In the genomic region with DNA sequence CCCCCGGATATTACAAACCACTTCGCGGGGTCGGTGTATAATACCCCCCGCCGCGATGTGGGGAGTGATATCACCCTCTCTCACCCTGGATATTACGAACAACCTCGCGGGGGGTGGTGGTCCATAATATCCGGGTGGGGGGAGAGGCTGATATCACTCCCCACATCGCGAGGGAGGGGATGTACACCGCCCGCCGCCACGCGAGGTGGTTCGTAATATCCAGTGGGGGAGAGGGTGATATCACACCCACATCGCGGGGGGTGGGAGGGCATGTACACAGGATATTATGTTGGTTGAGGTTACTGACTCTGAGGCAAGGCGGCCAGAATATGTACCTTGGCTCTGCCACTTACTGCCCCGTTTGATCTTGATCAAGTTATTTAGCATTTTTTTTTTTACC, we compare ENCODE assay signal across 22 cellular contexts.
"Had no signal": no experiment of that assay in that cellular context is flagged by ENCODE, and none has a peak within 500 bp of the region (broad histone marks: within the 10 kb centered on the region; RNA-seq: fewer than 3 reads in every experiment).

No MANE protein-coding gene starts in this region.

- H3K4me1 ChIP-seq: adrenal gland, Peyer's patch had no signal

- H3K9me3 Mint-ChIP-seq: activated naive CD8-positive, alpha-beta T cell treated with anti-CD3 and anti-CD28 coated beads, Interleukin-2, amount 10 ng/mL, durations not matched to agents 7 days and 5 days; T-helper 1 cell treated with Interleukin-12 subunit alpha and Interleukin-12 subunit beta and Interleukin-4 antibody, amounts not matched to agents 30 μg/mL and 1 μg/mL, for 36 hours; WTC11 had no signal

- H3K27me3 ChIP-seq: adrenal gland, Peyer's patch had no signal

- H3K9me3 ChIP-seq: adrenal gland, Peyer's patch had no signal

- H3K36me3 Mint-ChIP-seq: activated naive CD8-positive, alpha-beta T cell treated with anti-CD3 and anti-CD28 coated beads, Interleukin-2, amount 10 ng/mL, durations not matched to agents 7 days and 5 days; WTC11 had no signal

- H3K27ac Mint-ChIP-seq: activated CD8-positive, alpha-beta T cell treated with anti-CD3 and anti-CD28 coated beads, Interleukin-2, amount 10 ng/mL, durations not matched to agents 7 days and 5 days; activated naive CD8-positive, alpha-beta T cell treated with anti-CD3 and anti-CD28 coated beads, Interleukin-2, amount 10 ng/mL, durations not matched to agents 7 days and 5 days; T-helper 1 cell treated with Interleukin-12 subunit alpha and Interleukin-12 subunit beta and Interleukin-4 antibody, amounts not matched to agents 30 μg/mL and 1 μg/mL, for 36 hours had no signal

- H3K36me3 ChIP-seq: adrenal gland, Peyer's patch had no signal

- DNase-seq: activated CD4-positive, alpha-beta T cell treated with anti-CD3 and anti-CD28 coated beads for 48 hours; activated CD4-positive, alpha-beta T cell treated with anti-CD3 and anti-CD28 coated beads, Interleukin-2, amount 50 U/mL, for 4 hours; activated CD4-positive, CD25-positive, alpha-beta regulatory T cell treated with anti-CD3 and anti-CD28 coated beads, Interleukin-2, amount 50 U/mL, for 72 hours; activated CD8-positive, alpha-beta memory T cell treated with anti-CD3 and anti-CD28 coated beads, Interleukin-2, amount 50 U/mL, for 48 hours; activated CD8-positive, alpha-beta T cell treated with anti-CD3 and anti-CD28 coated beads, Interleukin-2, amount 10 ng/mL, durations not matched to agents 7 days and 5 days; activated naive CD4-positive, alpha-beta T cell treated with anti-CD3 and anti-CD28 coated beads, Interleukin-2, amount 50 U/mL, for 16 hours; activated naive CD8-positive, alpha-beta T cell treated with anti-CD3 and anti-CD28 coated beads, Interleukin-2, amount 10 ng/mL, durations not matched to agents 7 days and 5 days; activated T-cell treated with anti-CD3 and anti-CD28 coated beads, Interleukin-2, amount 50 U/mL, for 1 hour; adrenal gland; anterior cingulate cortex; IMR-90; Kasumi-1; KBM-7; NCI-H1092; NCI-H1436; NCI-H774; NK-92 treated with Interleukin-12 subunit alpha and Interleukin-12 subunit beta, amount 100 ng/mL, for 24 hours; Peyer's patch; SHP77 treated with DMSO at 0.1 percent for 48 hours had no signal

- H3K4me1 Mint-ChIP-seq: activated naive CD8-positive, alpha-beta T cell treated with anti-CD3 and anti-CD28 coated beads, Interleukin-2, amount 10 ng/mL, durations not matched to agents 7 days and 5 days had no signal

- H3K27ac ChIP-seq: adrenal gland, Peyer's patch, RWPE1 had no signal

- H3K4me3 Mint-ChIP-seq: activated CD8-positive, alpha-beta T cell treated with anti-CD3 and anti-CD28 coated beads, Interleukin-2, amount 10 ng/mL, durations not matched to agents 7 days and 5 days; activated naive CD8-positive, alpha-beta T cell treated with anti-CD3 and anti-CD28 coated beads, Interleukin-2, amount 10 ng/mL, durations not matched to agents 7 days and 5 days; T-helper 1 cell treated with Interleukin-12 subunit alpha and Interleukin-12 subunit beta and Interleukin-4 antibody, amounts not matched to agents 30 μg/mL and 1 μg/mL, for 36 hours; WTC11 had no signal

- H3K4me3 ChIP-seq: adrenal gland, Peyer's patch had no signal
